19 cellular contexts compared by ENCODE assay signal in genomic region chr3:16179771-16180736, GRCh38. TPM values are rescaled to one million over a fixed set of nuclear protein-coding genes. Genes with fewer than 3 reads are reported as not detected.
DNase-seq lines count a peak whose midpoint lies in the region; ATAC-seq, FAIRE-seq and TF ChIP-seq lines count a peak whose summit lies in the region.
"Had no signal": no experiment of that assay in that cellular context is flagged by ENCODE, and none has a peak within 500 bp of the region (broad histone marks: within the 10 kb centered on the region; RNA-seq: fewer than 3 reads in every experiment).

No MANE protein-coding gene starts in this region.

- peak; percentile 55 for FAIRE-seq in urothelium cell line (lab: Jason Lieb, UNC)
- FAIRE-seq: A204.1, colon had no signal

- peak; percentile 26 for DNase-seq in NCI-H82 (lab: John Stamatoyannopoulos, UW)
- no peak for DNase-seq in NCI-H82 treated with DMSO at 0.1 percent for 48 hours (lab: John Stamatoyannopoulos, UW; ENCODE audit: unreplicated experiment)
- DNase-seq in fibroblast of mammary gland (ENCODE audit: low read depth), result peak; percentile 79
- DNase-seq in urothelium cell line (ENCODE audit: low spot score), result peak; percentile 59
- no peak for DNase-seq in NCI-H748 treated with DMSO at 0.1 percent for 48 hours (lab: John Stamatoyannopoulos, UW)
- no peak for DNase-seq in lower lobe of right lung
- DNase-seq: activated CD4-positive, alpha-beta T cell treated with anti-CD3 and anti-CD28 coated beads, Interleukin-2, amount 10 ng/mL, durations not matched to agents 7 days and 5 days; activated T-cell treated with anti-CD3 and anti-CD28 coated beads, Interleukin-2, amount 50 U/mL, for 48 hours; CD8-positive, alpha-beta memory T cell; hypothalamus; left colon; NCI-H2029 treated with DMSO at 0.1 percent for 48 hours; psoas muscle had no signal

- no peak for TF ChIP-seq CTCF in fibroblast of mammary gland (conservative IDR thresholded peaks at IDR 0.05; ENCODE audit: control insufficient read depth, insufficient read depth, low read depth, low read length)
- no peak for TF ChIP-seq CTCF in lower lobe of right lung (IDR thresholded peaks at IDR 0.05)

- H3K9me3 ChIP-seq in lower lobe of right lung, result no peaks in the 10 kb centered on the region
- H3K9me3 ChIP-seq: psoas muscle had no signal

- no peaks in the 10 kb centered on the region for H3K36me3 ChIP-seq in lower lobe of right lung

- intact Hi-C loops in lower lobe of right lung (cut with DNase I), result no loop called here

- no peaks in the 10 kb centered on the region for H3K27me3 ChIP-seq in lower lobe of right lung (ENCODE audit: low read depth)

- no peak overlapping the region for H3K4me3 ChIP-seq in fibroblast of mammary gland (ENCODE audit: control insufficient read depth, low read depth, low read length)
- H3K4me3 ChIP-seq in lower lobe of right lung, result no peak overlapping the region
- H3K4me3 ChIP-seq: psoas muscle had no signal

- H3K27ac ChIP-seq in lower lobe of right lung, result no peak overlapping the region
- H3K27ac ChIP-seq: psoas muscle had no signal

- peak; percentile 46; the same call in 2 of the 3 replicates for ATAC-seq in SK-N-SH treated with all-trans-retinoic acid at 6 μM for 48 hours
- no peak for ATAC-seq in HG03521 (IDR thresholded peaks at IDR 0.05; ENCODE audit: unreplicated experiment)
- no peak for ATAC-seq in lower lobe of right lung
- ATAC-seq: left colon, psoas muscle, Right ventricle myocardium inferior had no signal

- peaks cover 15% of the 10 kb centered on the region for H3K4me1 ChIP-seq in lower lobe of right lung

TF ChIP-seq in SK-N-SH treated with all-trans-retinoic acid at 6 μM for 48 hours, 23 proteins besides CTCF, POLR2A, EP300 and RAD21:
- TF ChIP-seq ZFP3 (CRISPR knock-in tag; IDR thresholded peaks at IDR 0.05) (no peak), PATZ1 (CRISPR knock-in tag; IDR thresholded peaks at IDR 0.05; ENCODE audit: borderline replicate concordance) (no peak), TSHZ2 (CRISPR knock-in tag; IDR thresholded peaks at IDR 0.05) (no peak), TCF4 (CRISPR knock-in tag; IDR thresholded peaks at IDR 0.05; ENCODE audit: borderline replicate concordance) (no peak), CREB5 (CRISPR knock-in tag; IDR thresholded peaks at IDR 0.05; ENCODE audit: low read depth) (no peak), ZNF565 (CRISPR knock-in tag; conservative IDR thresholded peaks at IDR 0.05; ENCODE audit: low read depth) (no peak), ZC3H10 (CRISPR knock-in tag; IDR thresholded peaks at IDR 0.05) (no peak), PPARA (CRISPR knock-in tag; IDR thresholded peaks at IDR 0.05; ENCODE audit: borderline replicate concordance) (no peak), CSDC2 (CRISPR knock-in tag; IDR thresholded peaks at IDR 0.05) (no peak), BACH2 (CRISPR knock-in tag; IDR thresholded peaks at IDR 0.05; ENCODE audit: borderline replicate concordance) (no peak), ISL1 (CRISPR knock-in tag; IDR thresholded peaks at IDR 0.05) (no peak), ZNF70 (CRISPR knock-in tag; IDR thresholded peaks at IDR 0.05) (no peak), CSRNP3 (CRISPR knock-in tag; IDR thresholded peaks at IDR 0.05) (no peak), GLIS3 (CRISPR knock-in tag; IDR thresholded peaks at IDR 0.05) (no peak), ZFP30 (CRISPR knock-in tag; IDR thresholded peaks at IDR 0.05) (no peak), ZNF8 (CRISPR knock-in tag; IDR thresholded peaks at IDR 0.05) (no peak), ESRRG (CRISPR knock-in tag; IDR thresholded peaks at IDR 0.05) (no peak), POU6F1 (CRISPR knock-in tag; IDR thresholded peaks at IDR 0.05; ENCODE audit: borderline replicate concordance, low read depth) (no peak), OSR1 (CRISPR knock-in tag; IDR thresholded peaks at IDR 0.05) (no peak)

RNA-seq across cellular contexts. Expression of gene GALNT15, which starts 5.6 kb away (rescaled TPM):
- 9.8 TPM for total RNA-seq in lower lobe of right lung
- total RNA-seq: activated CD4-positive, alpha-beta T cell treated with anti-CD3 and anti-CD28 coated beads, Interleukin-2, amount 10 ng/mL, durations not matched to agents 7 days and 5 days; CD8-positive, alpha-beta memory T cell; epithelial cell of proximal tubule had no signal

Comparison
In these comparisons a context has a peak if more than half of its experiments do, and no peak if none do; other contexts are left out.
1. DNase-seq: peak in NCI-H82 (single experiment), fibroblast of mammary gland (single experiment) and urothelium cell line (single experiment); none in NCI-H82 treated with DMSO at 0.1 percent for 48 hours (single experiment), NCI-H748 treated with DMSO at 0.1 percent for 48 hours (single experiment) and lower lobe of right lung (single experiment).